10 cellular contexts compared by ENCODE assay signal in genomic region chr15:74784854-74785715, GRCh38. TPM values are rescaled to one million over a fixed set of nuclear protein-coding genes. Genes with fewer than 3 reads are reported as not detected.
A peak's percentile ranks its signal among the peaks of the same experiment; 100 is the strongest.
DNase-seq lines count a peak whose midpoint lies in the region; ATAC-seq and TF ChIP-seq lines count a peak whose summit lies in the region.
"Had no signal": no experiment of that assay in that cellular context is flagged by ENCODE, and none has a peak within 500 bp of the region (broad histone marks: within the 10 kb centered on the region; RNA-seq: fewer than 3 reads in every experiment).

No MANE protein-coding gene starts in this region.

- H3K4me2 ChIP-seq in fibroblast of lung (ENCODE audit: extremely low read depth, insufficient read depth, low read length) (peak overlapping the region; percentile 33), skeletal muscle satellite cell (ENCODE audit: low read length) (peak overlapping the region; percentile 18)

- H3K9ac ChIP-seq in SK-N-MC (ENCODE audit: insufficient read length): no peak overlapping the region
- no peak overlapping the region for H3K9ac ChIP-seq in fibroblast of lung (ENCODE audit: insufficient read depth, low read length)
- no peak overlapping the region for H3K9ac ChIP-seq in skeletal muscle satellite cell (ENCODE audit: low read depth, low read length)

- no peak overlapping the region for H2AFZ ChIP-seq in fibroblast of lung (ENCODE audit: low read length)

- H3K27me3 ChIP-seq in fibroblast of lung (ENCODE audit: control insufficient read depth, insufficient read depth, low read length): no peaks in the 10 kb centered on the region
- no peaks in the 10 kb centered on the region for H3K27me3 ChIP-seq in skeletal muscle satellite cell (ENCODE audit: control insufficient read depth, insufficient read depth, low read length)

- DNase-seq in SK-N-MC (ENCODE audit: low read depth, low spot score) (no peak), fibroblast of lung (ENCODE audit: low read depth in 2 of 2) (no peak), KG1 (lab: John Stamatoyannopoulos, UW) (no peak), mucosa of descending colon (no peak), NOMO-1 treated with DMSO at 0.1 percent for 48 hours (lab: John Stamatoyannopoulos, UW; ENCODE audit: unreplicated experiment) (no peak), T1000 (lab: John Stamatoyannopoulos, UW) (no peak)
- DNase-seq: NCI-H187 had no signal

- H3K9me3 ChIP-seq in SK-N-MC (ENCODE audit: low read depth, low read length) (no peaks in the 10 kb centered on the region), fibroblast of lung (ENCODE audit: control insufficient read depth, insufficient read depth, low read depth, low read length) (no peaks in the 10 kb centered on the region), skeletal muscle satellite cell (replicated peaks; ENCODE audit: low read length) (no peaks in the 10 kb centered on the region), mucosa of descending colon (no peaks in the 10 kb centered on the region)

- H3K79me2 ChIP-seq in fibroblast of lung (ENCODE audit: control insufficient read depth, insufficient read depth, low read length): peaks cover 70% of the 10 kb centered on the region

- H4K20me1 ChIP-seq in fibroblast of lung (ENCODE audit: control insufficient read depth, extremely low read depth, insufficient read depth, low read length): no peaks in the 10 kb centered on the region

- H3K4me3 ChIP-seq in GM12875 (ENCODE audit: low read depth, low read length) (peak overlapping the region; percentile 98), SK-N-MC (no peak overlapping the region), fibroblast of lung (replicated peaks in 1 of 4; ENCODE audit: control extremely low read depth in 1 of 4, insufficient read depth in 1 of 4, low read depth in 3 of 4, low read length in 4 of 4) (no peak overlapping the region), skeletal muscle satellite cell (ENCODE audit: low read length) (no peak overlapping the region), mucosa of descending colon (no peak overlapping the region)
- H3K4me3 ChIP-seq: lung had no signal

- H3K36me3 ChIP-seq in SK-N-MC (ENCODE audit: insufficient read depth, low read length) (no peaks in the 10 kb centered on the region), fibroblast of lung (ENCODE audit: control insufficient read depth, insufficient read depth, low read length) (no peaks in the 10 kb centered on the region), skeletal muscle satellite cell (ENCODE audit: insufficient read depth, low read length) (peaks cover 5% of the 10 kb centered on the region), mucosa of descending colon (ENCODE audit: low read depth) (no peaks in the 10 kb centered on the region)

- no peak for TF ChIP-seq CTCF in GM12875 (IDR thresholded peaks at IDR 0.05; ENCODE audit: borderline replicate concordance, insufficient read depth, low read depth, low read length)
- no peak for TF ChIP-seq CTCF in fibroblast of lung (conservative IDR thresholded peaks at IDR 0.05 in 1 of 2, IDR thresholded peaks at IDR 0.05 in 1 of 2; ENCODE audit: low read depth in 1 of 2, low read length in 2 of 2)
- no peak for TF ChIP-seq CTCF in mucosa of descending colon (IDR thresholded peaks at IDR 0.05)

- H3K27ac ChIP-seq in SK-N-MC (peak overlapping the region; percentile 50; the same call in 1 of the 2 replicates), fibroblast of lung (ENCODE audit: insufficient read depth, low read length) (no peak overlapping the region)

- peaks cover 73% of the 10 kb centered on the region for H3K4me1 ChIP-seq in fibroblast of lung (ENCODE audit: control insufficient read depth, extremely low read depth, insufficient read depth, low read length)
- H3K4me1 ChIP-seq in skeletal muscle satellite cell (ENCODE audit: control insufficient read depth, insufficient read depth, low read length): peaks cover 45% of the 10 kb centered on the region
- H3K4me1 ChIP-seq in mucosa of descending colon (ENCODE audit: low read depth): peaks cover 64% of the 10 kb centered on the region

- no peak for ATAC-seq in mucosa of descending colon

- intact Hi-C loops in mucosa of descending colon (cut with DNase I, micrococcal nuclease): no loop called here

RNA-seq across cellular contexts. Expression of gene CSK, which starts 3.2 kb away (rescaled TPM):
- 16.2 and 22.0 TPM in 2 replicates for total RNA-seq in fibroblast of lung
- polyA plus RNA-seq in fibroblast of lung: 21.5 and 28.2 TPM in 2 replicates
- polyA plus RNA-seq in fibroblast of lung (2012): 38.7 and 47.7 TPM in 2 replicates
- 61.0 and 91.1 TPM in 2 replicates for polyA minus RNA-seq in fibroblast of lung (ENCODE audit: low replicate concordance)
- 40.1 and 40.8 TPM in 2 replicates for total RNA-seq in skeletal muscle satellite cell (2012; rRNA removed)
- 100 to 1,000 TPM in 1 of 3 donors, 10 to 100 TPM in 2; 66.2 to 103 (median 90.5) TPM for total RNA-seq in mucosa of descending colon

RNA-seq across cellular contexts. Expression of gene LMAN1L, which starts 27.6 kb away (rescaled TPM):
- total RNA-seq in fibroblast of lung (not detected in 2 replicates), mucosa of descending colon (under 1 TPM; 0.32 to 0.60 (median 0.55) TPM)
- not detected in 2 replicates for polyA plus RNA-seq in fibroblast of lung
- not detected in 2 replicates for polyA plus RNA-seq in fibroblast of lung (2012)
- polyA minus RNA-seq in fibroblast of lung (ENCODE audit: low replicate concordance): not detected in 2 replicates
- total RNA-seq in skeletal muscle satellite cell (2012; rRNA removed): under 0.01 TPM in 1 of 2 replicates, not detected in the other

RNA-seq across cellular contexts. Expression of gene CYP1A2, which starts 36.4 kb away (rescaled TPM):
- total RNA-seq in fibroblast of lung: not detected in 2 replicates
- polyA plus RNA-seq in fibroblast of lung: not detected in 2 replicates
- polyA plus RNA-seq in fibroblast of lung (2012): not detected in 2 replicates
- not detected in 2 replicates for polyA minus RNA-seq in fibroblast of lung (ENCODE audit: low replicate concordance)
- not detected in 2 replicates for total RNA-seq in skeletal muscle satellite cell (2012; rRNA removed)
- total RNA-seq in mucosa of descending colon: not detected

RNA-seq across cellular contexts. Expression of gene CPLX3, which starts 41.3 kb away (rescaled TPM):
- total RNA-seq in fibroblast of lung (not detected in 2 replicates), mucosa of descending colon (under 1 TPM in 2 of 3 donors, not detected in 1; 0.16 to 0.19 TPM)
- polyA plus RNA-seq in fibroblast of lung: not detected in 2 replicates
- polyA plus RNA-seq in fibroblast of lung (2012): not detected in 2 replicates
- not detected in 2 replicates for polyA minus RNA-seq in fibroblast of lung (ENCODE audit: low replicate concordance)
- not detected in 2 replicates for total RNA-seq in skeletal muscle satellite cell (2012; rRNA removed)
- total RNA-seq: lung had no signal

RNA-seq across cellular contexts. Expression of gene ULK3, which starts 57.9 kb away (rescaled TPM):
- total RNA-seq in fibroblast of lung (8.8 and 11.8 TPM in 2 replicates), mucosa of descending colon (10 to 100 TPM; 66.5 to 89.3 (median 73.1) TPM)
- polyA plus RNA-seq in fibroblast of lung: 11.4 and 14.6 TPM in 2 replicates
- polyA plus RNA-seq in fibroblast of lung (2012): 8.5 and 24.2 TPM in 2 replicates
- polyA minus RNA-seq in fibroblast of lung (ENCODE audit: low replicate concordance): 16.7 and 51.2 TPM in 2 replicates
- 21.3 and 27.1 TPM in 2 replicates for total RNA-seq in skeletal muscle satellite cell (2012; rRNA removed)
